In genomic region chr17:76713765-76714164, GRCh38 we compare ENCODE assay signal across 1 cellular context.
TF ChIP-seq lines count a peak whose summit lies in the region.

No MANE protein-coding gene starts in this region.

TF ChIP-seq in WTC11, 78 proteins besides CTCF, POLR2A, EP300 and RAD21:
- no peak for TF ChIP-seq EMX1 (CRISPR knock-in tag; IDR thresholded peaks at IDR 0.05)
- TF ChIP-seq ARID4B (CRISPR knock-in tag; IDR thresholded peaks at IDR 0.05; ENCODE audit: borderline replicate concordance) = no peak
- no peak for TF ChIP-seq ATF6 (CRISPR knock-in tag; IDR thresholded peaks at IDR 0.05)
- TF ChIP-seq STAT6 (CRISPR knock-in tag; conservative IDR thresholded peaks at IDR 0.05; ENCODE audit: low read depth) = no peak
- no peak for TF ChIP-seq AFF4 (CRISPR knock-in tag; IDR thresholded peaks at IDR 0.05; ENCODE audit: borderline replicate concordance)
- no peak for TF ChIP-seq NFYB (CRISPR knock-in tag; conservative IDR thresholded peaks at IDR 0.05; ENCODE audit: low read depth)
- no peak for TF ChIP-seq HMGA2 (CRISPR knock-in tag; IDR thresholded peaks at IDR 0.05)
- no peak for TF ChIP-seq NFE2L1 (CRISPR knock-in tag; IDR thresholded peaks at IDR 0.05)
- TF ChIP-seq ZNF263 (CRISPR knock-in tag; IDR thresholded peaks at IDR 0.05; ENCODE audit: low read depth) = no peak
- no peak for TF ChIP-seq FOXP4 (CRISPR knock-in tag; IDR thresholded peaks at IDR 0.05)
- no peak for TF ChIP-seq FOXP1 (CRISPR knock-in tag; IDR thresholded peaks at IDR 0.05; ENCODE audit: borderline replicate concordance)
- TF ChIP-seq ZNF138 (CRISPR knock-in tag; conservative IDR thresholded peaks at IDR 0.05) = no peak
- TF ChIP-seq TP53 (CRISPR knock-in tag; IDR thresholded peaks at IDR 0.05) = no peak
- no peak for TF ChIP-seq GABPB1 (CRISPR knock-in tag; IDR thresholded peaks at IDR 0.05)
- no peak for TF ChIP-seq ZNF671 (CRISPR knock-in tag; IDR thresholded peaks at IDR 0.05)
- no peak for TF ChIP-seq ZNF532 (CRISPR knock-in tag; IDR thresholded peaks at IDR 0.05; ENCODE audit: borderline replicate concordance)
- TF ChIP-seq RORB (CRISPR knock-in tag; IDR thresholded peaks at IDR 0.05) = no peak
